Comparison of ENCODE assay signal across 8 cellular contexts in the genomic region with DNA sequence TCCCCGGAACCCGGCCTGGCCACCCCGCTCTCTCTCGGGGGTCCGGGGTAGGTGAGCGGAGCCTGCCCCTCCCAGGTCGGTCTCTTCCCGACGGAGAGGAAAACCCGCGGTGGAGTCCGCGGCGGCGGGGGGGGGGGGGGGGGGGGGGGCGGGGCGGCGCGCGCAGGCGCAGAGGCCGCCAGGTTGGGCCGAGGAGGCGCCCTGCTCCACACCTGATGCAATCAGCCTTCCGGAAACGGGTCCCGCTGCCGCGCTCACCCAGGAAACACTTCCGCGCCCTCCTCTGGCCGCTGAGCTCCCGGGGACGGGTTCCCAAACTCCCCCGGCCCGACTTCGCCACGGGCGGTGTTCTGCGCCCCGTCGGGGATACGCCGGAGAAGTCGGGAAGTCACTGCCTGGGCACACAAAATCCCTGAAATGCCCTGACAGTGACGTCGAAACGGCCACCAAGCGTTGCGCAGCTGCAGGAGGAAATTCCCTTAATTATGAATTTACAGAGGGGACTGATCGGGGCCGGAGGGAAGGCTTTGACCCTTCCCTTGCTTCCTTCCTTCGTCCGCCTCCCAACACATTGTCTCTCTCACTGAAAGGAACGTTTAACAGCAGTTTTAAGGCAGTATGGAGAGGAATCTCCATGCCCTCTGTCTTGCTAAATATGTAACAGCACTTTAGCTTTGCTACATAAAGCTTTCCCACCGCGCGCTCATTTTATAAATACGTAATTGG. TPM values are rescaled to one million over a fixed set of nuclear protein-coding genes. Genes with fewer than 3 reads are reported as not detected.
DNase-seq lines count a peak whose midpoint lies in the region; ATAC-seq and TF ChIP-seq lines count a peak whose summit lies in the region.

No MANE protein-coding gene starts in this region.

- DNase-seq in DMS114 treated with DMSO at 0.1 percent for 48 hours (lab: John Stamatoyannopoulos, UW; ENCODE audit: unreplicated experiment): peak; percentile 41
- DNase-seq in Panc1 (ENCODE audit: low read depth, low spot score): no peak
- DNase-seq in activated naive CD8-positive, alpha-beta T cell treated with anti-CD3 and anti-CD28 coated beads, Interleukin-2, amount 50 U/mL, for 16 hours (ENCODE audit: low read depth, low spot score): peak; percentile 15
- DNase-seq in right atrium auricular region (ENCODE audit: low spot score): no peak
- DNase-seq in putamen (ENCODE audit: low spot score): peak; percentile 62
- no peak for DNase-seq in central memory CD4-positive, alpha-beta T cell

- peak overlapping the region; percentile 83 for H3K9ac ChIP-seq in HUES64 (ENCODE audit: low read depth, low read length)

- H3K27me3 ChIP-seq in HUES64 (ENCODE audit: insufficient read depth, low read length) (peaks cover 9% of the 10 kb centered on the region), Panc1 (ENCODE audit: control insufficient read depth, insufficient read depth, low read length) (no peaks in the 10 kb centered on the region), right atrium auricular region (no peaks in the 10 kb centered on the region)

- H3K27ac ChIP-seq in HUES64 (ENCODE audit: low read depth, low read length) (peak overlapping the region; percentile 91), Panc1 (ENCODE audit: low read length) (peak overlapping the region; percentile 97), right atrium auricular region (peak overlapping the region; percentile 86 to 96)

- H3K4me1 ChIP-seq in HUES64 (ENCODE audit: insufficient read depth, low read length): peaks cover 26% of the 10 kb centered on the region
- peaks cover 17% of the 10 kb centered on the region for H3K4me1 ChIP-seq in Panc1 (ENCODE audit: control insufficient read depth, insufficient read depth, low read length)
- H3K4me1 ChIP-seq in right atrium auricular region: peaks cover 0 to 43% of the 10 kb centered on the region in 2 donors

- in situ Hi-C loops in Panc1 (cut with HindIII; ENCODE audit: low pct_unique_long_range_greater_than_20kb, low sequenced_read_pairs): no loop called here

- POLR2A ChIA-PET in Panc1 (lab: Charles Lee): interaction anchor here (0.6 kb wide), 1 partner anchor 140 kb away, joined by 4 read pairs; no protein-coding TSS in a partner anchor

- CTCF ChIA-PET in Panc1 (lab: Charles Lee): interaction anchor here (0.6 kb wide), 1 partner anchor 290 kb away, joined by 6 read pairs; no protein-coding TSS in a partner anchor

- WGBS in HUES64: 2% methylated on average over 59 of the region's 59 CpGs

- H3K36me3 ChIP-seq in HUES64 (ENCODE audit: insufficient read depth, low read length) (no peaks in the 10 kb centered on the region), Panc1 (ENCODE audit: control insufficient read depth, insufficient read depth, low read length) (peaks cover 4% of the 10 kb centered on the region; the same call in 1 of the 2 replicates), right atrium auricular region (no peaks in the 10 kb centered on the region)

- peak overlapping the region; percentile 58 for H3K4me3 ChIP-seq in HUES64 (ENCODE audit: low read length)
- peak overlapping the region; percentile 66 to 84 for H3K4me3 ChIP-seq in Panc1 (ENCODE audit: low read depth in 2 of 2, low read length in 2 of 2)
- H3K4me3 ChIP-seq in right atrium auricular region: peak overlapping the region; percentile 59 to 62

- ATAC-seq in GM21447 (IDR thresholded peaks at IDR 0.05; ENCODE audit: unreplicated experiment) (peak; percentile 42), Panc1 (peak; percentile 78)

- no peaks in the 10 kb centered on the region for H3K9me3 ChIP-seq in HUES64 (ENCODE audit: insufficient read depth, low read depth, low read length)
- H3K9me3 ChIP-seq in Panc1 (ENCODE audit: control insufficient read depth, insufficient read depth, low read depth, low read length): no peaks in the 10 kb centered on the region
- no peaks in the 10 kb centered on the region for H3K9me3 ChIP-seq in right atrium auricular region

- TF ChIP-seq CTCF in Panc1 (IDR thresholded peaks at IDR 0.05) (peak; percentile 23), right atrium auricular region (IDR thresholded peaks at IDR 0.05) (peak in 1 of 2 donors; percentile 57)

- BruUV-seq in Panc1 (replicated peaks; lab: Mats Ljungman, UMichigan): TSS peak; percentile 94

- intact Hi-C loops in Panc1 (cut with micrococcal nuclease; ENCODE audit: unreplicated experiment): no loop called here

RNA-seq across cellular contexts. Expression of a gene that starts 2.1 kb away (rescaled TPM):
- 40.3 TPM for polyA plus RNA-seq in HUES64 (2013, experiment 1 of 2)
- polyA plus RNA-seq in HUES64 (2013, experiment 2 of 2): 44.8 TPM
- total RNA-seq in Panc1 (2021; ENCODE audit: unreplicated experiment) (27.1 TPM), right atrium auricular region (10 to 100 TPM; 37.3 to 75.3 TPM)
- polyA plus RNA-seq in Panc1 (2012; ENCODE audit: insufficient read length): 23.7 TPM

RNA-seq across cellular contexts. Expression of a gene that starts 40.3 kb away (rescaled TPM):
- 589 TPM for polyA plus RNA-seq in HUES64 (2013, experiment 1 of 2)
- polyA plus RNA-seq in HUES64 (2013, experiment 2 of 2): 528 TPM
- total RNA-seq in Panc1 (2021; ENCODE audit: unreplicated experiment) (0.74 TPM), right atrium auricular region (100 to 1,000 TPM in 1 of 2 donors, 10 to 100 TPM in 1; 36.8 to 126 TPM)
- 0.53 TPM for polyA plus RNA-seq in Panc1 (2012; ENCODE audit: insufficient read length)

Comparison
In these comparisons a context has a peak if more than half of its experiments do, and no peak if none do; other contexts are left out.
1. DNase-seq: peak in DMS114 treated with DMSO at 0.1 percent for 48 hours (single experiment), activated naive CD8-positive, alpha-beta T cell treated with anti-CD3 and anti-CD28 coated beads, Interleukin-2, amount 50 U/mL, for 16 hours (single experiment) and putamen (single experiment); none in Panc1 (single experiment), right atrium auricular region (single experiment) and central memory CD4-positive, alpha-beta T cell (single experiment).
2. RNA of a gene that starts 40.3 kb away (total RNA-seq): 36.8 to 126 TPM in right atrium auricular region; 0.74 TPM in Panc1 (single experiment); every median in the first group is over 10 times any median in the second.
3. Peak in every context shown above with its lines, with median percentiles within 50 percentile points of each other: H3K27ac ChIP-seq and H3K4me3 ChIP-seq.